8 cellular contexts compared by ENCODE assay signal in genomic region chr13:78603240-78603947, GRCh38. TPM values are rescaled to one million over a fixed set of nuclear protein-coding genes. Genes with fewer than 3 reads are reported as not detected.
DNase-seq lines count a peak whose midpoint lies in the region; ATAC-seq and TF ChIP-seq lines count a peak whose summit lies in the region.

Gene POU4F1, minus strand, starts transcription at chr13:78603552. Its CDS starts 226 bp downstream, at chr13:78603326.

- H3K4me3 ChIP-seq in AG04449 (ENCODE audit: low read depth, low read length): peak within 1 kb of the TSS; percentile 23
- peak within 1 kb of the TSS; percentile 21 for H3K4me3 ChIP-seq in fibroblast of villous mesenchyme (ENCODE audit: low read depth, low read length)
- H3K4me3 ChIP-seq in psoas muscle: peak within 1 kb of the TSS; percentile 66

- no peaks in the 10 kb centered on the region for H3K36me3 ChIP-seq in psoas muscle (ENCODE audit: insufficient read depth in 1 of 2, low read depth in 1 of 2)

- peak within 1 kb of the TSS; percentile 78 for H3K27ac Mint-ChIP-seq in activated CD4-positive, alpha-beta memory T cell treated with anti-CD3 and anti-CD28 coated beads, Interleukin-2, amount 10 ng/mL, durations not matched to agents 7 days and 5 days

- H3K4me3 Mint-ChIP-seq in activated CD4-positive, alpha-beta memory T cell treated with anti-CD3 and anti-CD28 coated beads, Interleukin-2, amount 10 ng/mL, durations not matched to agents 7 days and 5 days: peak within 1 kb of the TSS; percentile 73

- H3K9me3 Mint-ChIP-seq in activated CD4-positive, alpha-beta memory T cell treated with anti-CD3 and anti-CD28 coated beads, Interleukin-2, amount 10 ng/mL, durations not matched to agents 7 days and 5 days: no peaks in the 10 kb centered on the region

- POLR2A ChIA-PET in AG04449 (lab: Yijun Ruan, JAX): interaction anchor here (0.6 kb wide), 1 partner anchor 482 kb away, joined by 4 read pairs; no protein-coding TSS in a partner anchor
- POLR2A ChIA-PET in activated CD4-positive, alpha-beta memory T cell treated with anti-CD3 and anti-CD28 coated beads, Interleukin-2, amount 10 ng/mL, durations not matched to agents 7 days and 5 days (lab: Charles Lee): interaction anchor here (0.5 kb wide), 1 partner anchor 128 kb away, joined by 3 read pairs; no protein-coding TSS in a partner anchor

- 1% methylated on average over 69 to 80 of the region's 80 CpGs for WGBS in psoas muscle, 3 donors

- H3K27me3 ChIP-seq in psoas muscle (ENCODE audit: insufficient read depth in 3 of 3, low read length in 2 of 3): peaks cover 0 to 93% (median 54%) of the 10 kb centered on the region in 3 donors

- H3K4me1 ChIP-seq in psoas muscle: peaks cover 4% of the 10 kb centered on the region

- peaks cover 13% of the 10 kb centered on the region for H3K36me3 Mint-ChIP-seq in activated CD4-positive, alpha-beta memory T cell treated with anti-CD3 and anti-CD28 coated beads, Interleukin-2, amount 10 ng/mL, durations not matched to agents 7 days and 5 days (ENCODE audit: low read depth)

- intact Hi-C loops in psoas muscle (cut with DNase I): loop anchor here in 1 of 2 donors (10.0 kb wide), 1 partner anchor 51 kb away; the partner anchor contains the start of gene OBI1

- ATAC-seq in GM19035 (IDR thresholded peaks at IDR 0.05; ENCODE audit: unreplicated experiment) (peak; percentile 85), HG03175 (IDR thresholded peaks at IDR 0.05; ENCODE audit: unreplicated experiment) (peak; percentile 87), psoas muscle (peak; percentile 72 to 88 (median 81))

- no peak for TF ChIP-seq CTCF in AG04449 (IDR thresholded peaks at IDR 0.05; ENCODE audit: insufficient read depth, low read length, missing control alignments)
- no peak for TF ChIP-seq CTCF in fibroblast of villous mesenchyme (IDR thresholded peaks at IDR 0.05; ENCODE audit: insufficient read depth, low read depth, low read length)
- no peak for TF ChIP-seq CTCF in psoas muscle (IDR thresholded peaks at IDR 0.05)

- CTCF ChIA-PET in AG04449 (lab: Yijun Ruan, JAX): no interaction called here
- CTCF ChIA-PET in activated CD4-positive, alpha-beta memory T cell treated with anti-CD3 and anti-CD28 coated beads, Interleukin-2, amount 10 ng/mL, durations not matched to agents 7 days and 5 days (lab: Charles Lee): interaction anchor here (0.6 kb wide), 2 partner anchors 24 to 47 kb away, joined by 3 read pairs; no protein-coding TSS in a partner anchor

- peaks cover 39% of the 10 kb centered on the region for H3K4me1 Mint-ChIP-seq in activated CD4-positive, alpha-beta memory T cell treated with anti-CD3 and anti-CD28 coated beads, Interleukin-2, amount 10 ng/mL, durations not matched to agents 7 days and 5 days

- no peak for DNase-seq in AG04449 (ENCODE audit: low read depth, low spot score)
- DNase-seq in NCI-H446 (lab: John Stamatoyannopoulos, UW): peak; percentile 50 to 79
- peak; percentile 82 for DNase-seq in activated CD4-positive, alpha-beta memory T cell treated with anti-CD3 and anti-CD28 coated beads, Interleukin-2, amount 10 ng/mL, durations not matched to agents 7 days and 5 days
- DNase-seq in fibroblast of villous mesenchyme (ENCODE audit: low read depth): no peak
- DNase-seq in psoas muscle: peak; percentile 59 to 71
- DNase-seq in A172 (ENCODE audit: low spot score): no peak

- H3K9me3 ChIP-seq in psoas muscle: no peaks in the 10 kb centered on the region

- H3K27ac ChIP-seq in psoas muscle: no peak within 1 kb of the TSS

- peaks cover 89% of the 10 kb centered on the region for H3K27me3 Mint-ChIP-seq in activated CD4-positive, alpha-beta memory T cell treated with anti-CD3 and anti-CD28 coated beads, Interleukin-2, amount 10 ng/mL, durations not matched to agents 7 days and 5 days

RNA-seq across cellular contexts. Expression of gene POU4F1, which starts in this region (rescaled TPM):
- under 1 TPM; 0.18 to 0.28 TPM for total RNA-seq in activated CD4-positive, alpha-beta memory T cell treated with anti-CD3 and anti-CD28 coated beads, Interleukin-2, amount 10 ng/mL, durations not matched to agents 7 days and 5 days
- total RNA-seq in fibroblast of villous mesenchyme (under 0.01 TPM in 1 of 2 replicates, not detected in the other), psoas muscle (1 to 10 TPM in 1 of 4 donors, under 1 TPM in 3; 0.04 to 2.6 (median 0.50) TPM)
- polyA plus RNA-seq in psoas muscle: under 1 TPM in 2 of 3 donors, not detected in 1; 0.06 to 0.12 TPM
- not detected in 2 replicates for total RNA-seq in A172 (2014; rRNA removed; shearing (Covaris generic))

Comparison
In these comparisons a context has a peak if more than half of its experiments do, and no peak if none do; other contexts are left out.
1. Peak in DNase-seq in activated CD4-positive, alpha-beta memory T cell treated with anti-CD3 and anti-CD28 coated beads, Interleukin-2, amount 10 ng/mL, durations not matched to agents 7 days and 5 days; RNA of the gene not detected or under 1 TPM.
2. DNase-seq: peak in NCI-H446 (2 of 2) and psoas muscle (2 of 2); none in AG04449 (single experiment), fibroblast of villous mesenchyme (single experiment) and A172 (single experiment).
3. Peak in every context shown above with its lines, with median percentiles within 50 percentile points of each other: H3K4me3 ChIP-seq and ATAC-seq.